Comparison of ENCODE assay signal across 22 cellular contexts in genomic region chr2:28136557-28136956, GRCh38.
DNase-seq lines count a peak whose midpoint lies in the region; ATAC-seq and TF ChIP-seq lines count a peak whose summit lies in the region.
"Had no signal": no experiment of that assay in that cellular context is flagged by ENCODE, and none has a peak within 500 bp of the region (broad histone marks: within the 10 kb centered on the region; RNA-seq: fewer than 3 reads in every experiment).

No MANE protein-coding gene starts in this region.

- H3K79me2 ChIP-seq in GM23248 (ENCODE audit: insufficient read depth) = no peaks in the 10 kb centered on the region

- no peaks in the 10 kb centered on the region for H3K9me3 Mint-ChIP-seq in central memory CD8-positive, alpha-beta T cell
- no peaks in the 10 kb centered on the region for H3K9me3 Mint-ChIP-seq in mesothelial cell of epicardium
- H3K9me3 Mint-ChIP-seq in CD4-positive, alpha-beta T cell = no peaks in the 10 kb centered on the region
- no peaks in the 10 kb centered on the region for H3K9me3 Mint-ChIP-seq in HFFc6
- H3K9me3 Mint-ChIP-seq: activated B cell treated with CpG ODN at 0.5 μM for 24 hours; T-helper 2 cell treated with Interferon-gamma antibody and Interleukin-4, amounts not matched to agents 5 μg/mL and 100 μg/mL, for 36 hours had no signal

- CTCF ChIA-PET in CD4-positive, alpha-beta T cell (lab: Charles Lee) = no interaction called here

- H3K36me3 Mint-ChIP-seq in central memory CD8-positive, alpha-beta T cell (ENCODE audit: insufficient read depth) = peaks cover 1% of the 10 kb centered on the region
- H3K36me3 Mint-ChIP-seq in mesothelial cell of epicardium (peaks cover 4% of the 10 kb centered on the region), HFFc6 (ENCODE audit: low read depth) (peaks cover 14% of the 10 kb centered on the region)
- H3K36me3 Mint-ChIP-seq in CD4-positive, alpha-beta T cell (ENCODE audit: low read depth) = peaks cover 36% of the 10 kb centered on the region

- no peaks in the 10 kb centered on the region for H4K20me1 ChIP-seq in GM23248 (ENCODE audit: insufficient read depth)

- H3K9me3 ChIP-seq in GM23248 (ENCODE audit: low read depth) (no peaks in the 10 kb centered on the region), thyroid gland (no peaks in the 10 kb centered on the region)
- H3K9me3 ChIP-seq in CD4-positive, alpha-beta T cell (ENCODE audit: control insufficient read depth, low read length) = no peaks in the 10 kb centered on the region
- H3K9me3 ChIP-seq: Caco-2, left lung, neutrophil, suprapubic skin had no signal

- peak overlapping the region; percentile 60 for H3K4me2 ChIP-seq in GM23248 (ENCODE audit: unreplicated experiment)

- POLR2A ChIA-PET in CD4-positive, alpha-beta T cell (lab: Charles Lee) = no interaction called here

- no peak overlapping the region for H3K27ac ChIP-seq in GM23248
- H3K27ac ChIP-seq in thyroid gland = peak overlapping the region; percentile 66 to 87 (median 66)
- no peak overlapping the region for H3K27ac ChIP-seq in CD4-positive, alpha-beta T cell (ENCODE audit: low read depth, low read length)
- H3K27ac ChIP-seq: neutrophil, suprapubic skin had no signal

- H3K27ac Mint-ChIP-seq in central memory CD8-positive, alpha-beta T cell (ENCODE audit: low read depth) = peak overlapping the region; percentile 38
- H3K27ac Mint-ChIP-seq in mesothelial cell of epicardium (peak overlapping the region; percentile 77), HFFc6 (no peak overlapping the region)
- H3K27ac Mint-ChIP-seq in CD4-positive, alpha-beta T cell = no peak overlapping the region
- H3K27ac Mint-ChIP-seq: activated B cell treated with CpG ODN at 0.5 μM for 24 hours had no signal

- H3K9ac ChIP-seq in GM23248 = no peak overlapping the region

- no peak for DNase-seq in GM23248
- DNase-seq in central memory CD8-positive, alpha-beta T cell (ENCODE audit: low spot score in 2 of 2) = no peak
- no peak for DNase-seq in mesothelial cell of epicardium (ENCODE audit: low spot score in 2 of 2, unreplicated experiment in 2 of 2)
- no peak for DNase-seq in thyroid gland
- DNase-seq in CD4-positive, alpha-beta T cell = no peak
- DNase-seq in HFFc6 = no peak
- DNase-seq in HT-29 (ENCODE audit: low spot score) = no peak
- DNase-seq: activated B cell treated with CpG ODN at 0.5 μM for 24 hours; activated naive CD4-positive, alpha-beta T cell treated with anti-CD3 and anti-CD28 coated beads, Interleukin-2, amount 50 U/mL, for 16 hours; activated T-cell treated with anti-CD3 and anti-CD28 coated beads, Interleukin-2, amount 50 U/mL, for 48 hours; AML-193; Caco-2; glutamatergic neuron; KG1; left lung; NCI-H187; NCI-H748 treated with DMSO at 0.1 percent for 48 hours; SIG-M5; stimulated activated CD8-positive, alpha-beta memory T cell treated with anti-CD3 and anti-CD28 coated beads, Interleukin-4, amount 100 ng/mL, for 48 hours had no signal

- 46 to 52% methylated on average over 6 of the region's 6 CpGs for WGBS in GM23248 (ENCODE audit: low coverage in 1 of 2, low lambda C conversion rate in 2 of 2, missing lambda C conversion rate in 2 of 2), 2 experiments
- WGBS in thyroid gland, 2 donors = 76 to 83% methylated on average over 6 of the region's 6 CpGs

- H3K4me3 Mint-ChIP-seq in central memory CD8-positive, alpha-beta T cell = no peak overlapping the region
- H3K4me3 Mint-ChIP-seq in mesothelial cell of epicardium = no peak overlapping the region
- no peak overlapping the region for H3K4me3 Mint-ChIP-seq in CD4-positive, alpha-beta T cell
- H3K4me3 Mint-ChIP-seq in HFFc6 = no peak overlapping the region
- H3K4me3 Mint-ChIP-seq: activated B cell treated with CpG ODN at 0.5 μM for 24 hours had no signal

- no peak overlapping the region; the same call in 1 of the 2 replicates for H3K4me3 ChIP-seq in GM23248
- no peak overlapping the region for H3K4me3 ChIP-seq in thyroid gland (replicated peaks in 1 of 3)
- H3K4me3 ChIP-seq: left lung, suprapubic skin had no signal

- no peak for TF ChIP-seq CTCF in mesothelial cell of epicardium (IDR thresholded peaks at IDR 0.05; ENCODE audit: unreplicated experiment)
- TF ChIP-seq CTCF in thyroid gland (IDR thresholded peaks at IDR 0.05) = no peak
- TF ChIP-seq CTCF in CD4-positive, alpha-beta T cell (IDR thresholded peaks at IDR 0.05) = no peak
- no peak for TF ChIP-seq CTCF in HFFc6 (IDR thresholded peaks at IDR 0.05)

- no peaks in the 10 kb centered on the region for H3K27me3 Mint-ChIP-seq in central memory CD8-positive, alpha-beta T cell
- H3K27me3 Mint-ChIP-seq in mesothelial cell of epicardium (ENCODE audit: low read depth) = no peaks in the 10 kb centered on the region
- H3K27me3 Mint-ChIP-seq in CD4-positive, alpha-beta T cell = no peaks in the 10 kb centered on the region
- H3K27me3 Mint-ChIP-seq in HFFc6 (ENCODE audit: insufficient read depth) = 0 out of 2 replicates have a peak, but pooled peaks cover 2% of the 10 kb centered on the region
- H3K27me3 Mint-ChIP-seq: activated B cell treated with CpG ODN at 0.5 μM for 24 hours had no signal

- TF ChIP-seq POLR2A in thyroid gland (IDR thresholded peaks at IDR 0.05) = no peak

- H2AFZ ChIP-seq in GM23248 = no peak overlapping the region

- H3K9me2 ChIP-seq in GM23248 (ENCODE audit: insufficient read depth) = no peaks in the 10 kb centered on the region

- intact Hi-C loops in thyroid gland (cut with DNase I) = no loop called here
- intact Hi-C loops in CD4-positive, alpha-beta T cell (cut with DNase I, micrococcal nuclease) = no loop called here

- H3K36me3 ChIP-seq in GM23248 (ENCODE audit: low read depth) = no peaks in the 10 kb centered on the region
- H3K36me3 ChIP-seq in thyroid gland = no peaks in the 10 kb centered on the region
- H3K36me3 ChIP-seq: left lung, neutrophil, suprapubic skin had no signal

- H3K4me1 ChIP-seq in GM23248 (ENCODE audit: insufficient read depth) (peaks cover 12% of the 10 kb centered on the region), thyroid gland (peaks cover 19 to 43% of the 10 kb centered on the region in 2 donors)

- peaks cover 11% of the 10 kb centered on the region for H3F3A ChIP-seq in GM23248 (ENCODE audit: insufficient read depth)

- no peak for ATAC-seq in central memory CD8-positive, alpha-beta T cell (replicated peaks; ENCODE audit: extremely low read depth, poor library complexity, severe bottlenecking)
- no peak for ATAC-seq in CD4-positive, alpha-beta T cell (ENCODE audit: poor library complexity)
- ATAC-seq: left lung had no signal

- H3K4me1 Mint-ChIP-seq in central memory CD8-positive, alpha-beta T cell = peaks cover 23% of the 10 kb centered on the region
- H3K4me1 Mint-ChIP-seq in mesothelial cell of epicardium (peaks cover 33% of the 10 kb centered on the region), HFFc6 (ENCODE audit: low read depth) (peaks cover 34% of the 10 kb centered on the region)
- H3K4me1 Mint-ChIP-seq in CD4-positive, alpha-beta T cell (ENCODE audit: low read depth) = peaks cover 16% of the 10 kb centered on the region

- in situ Hi-C loops in GM23248 (cut with MboI) = no loop called here

- H3K27me3 ChIP-seq in GM23248 (replicated peaks; ENCODE audit: insufficient read depth) = no peaks in the 10 kb centered on the region
- H3K27me3 ChIP-seq in thyroid gland = no peaks in the 10 kb centered on the region
- H3K27me3 ChIP-seq in CD4-positive, alpha-beta T cell (ENCODE audit: control insufficient read depth, insufficient read depth, low read length) = no peaks in the 10 kb centered on the region
- H3K27me3 ChIP-seq: left lung, neutrophil, suprapubic skin had no signal

Comparison
In these comparisons a context has a peak if more than half of its experiments do, and no peak if none do; other contexts are left out.
1. H3K27ac ChIP-seq: peak in thyroid gland (3 of 3); none in GM23248 (single experiment) and CD4-positive, alpha-beta T cell (single experiment).
2. H3K27ac Mint-ChIP-seq: peak in central memory CD8-positive, alpha-beta T cell (single experiment) and mesothelial cell of epicardium (single experiment); none in CD4-positive, alpha-beta T cell (single experiment) and HFFc6 (single experiment).